ENCODE assay signal across 1 cellular context in genomic region chr10:74831518-74832120, GRCh38.
TF ChIP-seq lines count a peak whose summit lies in the region.

No MANE protein-coding gene starts in this region.

TF ChIP-seq in HEK293, 187 proteins besides CTCF, POLR2A, EP300 and RAD21 (continued from another document):
- TF ChIP-seq ZNF529 (tag by site-specific recombination; IDR thresholded peaks at IDR 0.05; ENCODE audit: insufficient replicate concordance) (no peak), FEZF1 (tag by site-specific recombination; IDR thresholded peaks at IDR 0.05) (peak; percentile 92), ZNF26 (tag by site-specific recombination; IDR thresholded peaks at IDR 0.05) (no peak), SP7 (tag by site-specific recombination; IDR thresholded peaks at IDR 0.05) (no peak), ZNF639 (tag by site-specific recombination; IDR thresholded peaks at IDR 0.05) (no peak), PRDM6 (tag by site-specific recombination; IDR thresholded peaks at IDR 0.05) (peak; percentile 99), IKZF3 (tag by site-specific recombination; IDR thresholded peaks at IDR 0.05) (peak; percentile 62), ZNF274 (IDR thresholded peaks at IDR 0.05; ENCODE audit: low read length) (no peak), ZNF274 (tag by site-specific recombination; IDR thresholded peaks at IDR 0.05; ENCODE audit: borderline replicate concordance) (no peak), ZNF843 (tag by site-specific recombination; IDR thresholded peaks at IDR 0.05) (peak; percentile 78), ZIC2 (tag by site-specific recombination; IDR thresholded peaks at IDR 0.05) (peak; percentile 78), ZNF133 (tag by site-specific recombination; IDR thresholded peaks at IDR 0.05) (no peak), TCF7L2 (IDR thresholded peaks at IDR 0.05; ENCODE audit: borderline replicate concordance, low read depth, low read length) (peak; percentile 55; the same call in 1 of the 2 replicates), SCRT1 (tag by site-specific recombination; IDR thresholded peaks at IDR 0.05; ENCODE audit: borderline replicate concordance) (peak; percentile 75; the same call in 1 of the 2 replicates), SCRT2 (tag by site-specific recombination; IDR thresholded peaks at IDR 0.05) (peak; percentile 75), ZNF132 (tag by site-specific recombination; IDR thresholded peaks at IDR 0.05; ENCODE audit: borderline replicate concordance) (no peak), ZFP37 (tag by site-specific recombination; IDR thresholded peaks at IDR 0.05) (no peak), ATF2 (tag by site-specific recombination; IDR thresholded peaks at IDR 0.05; ENCODE audit: low read depth) (no peak), PRDM4 (tag by site-specific recombination; IDR thresholded peaks at IDR 0.05) (peak; percentile 60; the same call in 1 of the 2 replicates), HIC1 (tag by site-specific recombination; IDR thresholded peaks at IDR 0.05) (peak; percentile 46; the same call in 1 of the 2 replicates), MYNN (tag by site-specific recombination; IDR thresholded peaks at IDR 0.05; ENCODE audit: borderline replicate concordance) (no peak), ZBTB11 (tag by site-specific recombination; conservative IDR thresholded peaks at IDR 0.05; ENCODE audit: low read depth) (no peak), ZNF704 (tag by site-specific recombination; IDR thresholded peaks at IDR 0.05) (no peak), ZNF596 (tag by site-specific recombination; IDR thresholded peaks at IDR 0.05) (peak; percentile 42; the same call in 1 of the 2 replicates)
